In genomic region chr4:102430511-102430910, GRCh38 we compare ENCODE assay signal across 8 cellular contexts.
DNase-seq lines count a peak whose midpoint lies in the region; ATAC-seq and TF ChIP-seq lines count a peak whose summit lies in the region.

No MANE protein-coding gene starts in this region.

- H3K36me3 ChIP-seq in KOPT-K1 (ENCODE audit: insufficient read depth, low read length): no peaks in the 10 kb centered on the region
- no peaks in the 10 kb centered on the region for H3K36me3 ChIP-seq in mucosa of descending colon (ENCODE audit: low read depth)

- intact Hi-C loops in mucosa of descending colon (cut with DNase I, micrococcal nuclease): loop anchor here in 1 of 2 donors (5.0 kb wide), 1 partner anchor 667 kb away; the partner anchor contains the start of gene BDH2

- H3K9me3 ChIP-seq in KOPT-K1 (ENCODE audit: insufficient read depth, low read length, poor library complexity, severe bottlenecking) (peaks cover 11% of the 10 kb centered on the region), mucosa of descending colon (no peaks in the 10 kb centered on the region)

- ATAC-seq in mucosa of descending colon (no peak), HG02840 (IDR thresholded peaks at IDR 0.05; ENCODE audit: low FRiP score, unreplicated experiment) (no peak)

- TF ChIP-seq CTCF in GM12865 (IDR thresholded peaks at IDR 0.05; ENCODE audit: insufficient read depth, low read depth, low read length, missing control alignments) (no peak), mucosa of descending colon (IDR thresholded peaks at IDR 0.05) (no peak)

- peak overlapping the region; percentile 76 for H3K27ac ChIP-seq in KOPT-K1 (ENCODE audit: low read depth, low read length, poor library complexity, severe bottlenecking)

- peak overlapping the region; percentile 93 for H3K4me3 ChIP-seq in GM12865 (ENCODE audit: low read depth, low read length)
- H3K4me3 ChIP-seq in mucosa of descending colon: peak overlapping the region; percentile 15

- H3K4me1 ChIP-seq in mucosa of descending colon (ENCODE audit: low read depth): peaks cover 3% of the 10 kb centered on the region

- DNase-seq in GM12865 (ENCODE audit: low read depth) (no peak), cerebellum (ENCODE audit: low spot score) (peak; percentile 10), mucosa of descending colon (no peak), NCI-H2171 treated with DMSO at 0.1 percent for 48 hours (lab: John Stamatoyannopoulos, UW) (no peak), epidermal melanocyte (ENCODE audit: insufficient read length, low spot score) (no peak), NCI-H1048 (lab: John Stamatoyannopoulos, UW) (no peak)
